In genomic region chr13:88704600-88705275, GRCh38 we compare ENCODE assay signal across 11 cellular contexts.
DNase-seq lines count a peak whose midpoint lies in the region; ATAC-seq and TF ChIP-seq lines count a peak whose summit lies in the region.
"Had no signal": no experiment of that assay in that cellular context is flagged by ENCODE, and none has a peak within 500 bp of the region (broad histone marks: within the 10 kb centered on the region; RNA-seq: fewer than 3 reads in every experiment).

No MANE protein-coding gene starts in this region.

- no peak overlapping the region for H3K9ac ChIP-seq in PC-3 (ENCODE audit: low read length)
- H3K9ac ChIP-seq in smooth muscle cell (ENCODE audit: low read depth) = no peak overlapping the region

- BruUV-seq in PC-3 (replicated peaks; lab: Mats Ljungman, UMichigan) = no TSS peak

- H3K9me3 ChIP-seq in PC-3 (ENCODE audit: low read length) = no peaks in the 10 kb centered on the region
- H3K9me3 ChIP-seq in smooth muscle cell (replicated peaks; ENCODE audit: low read depth) = no peaks in the 10 kb centered on the region
- no peaks in the 10 kb centered on the region for H3K9me3 ChIP-seq in tibial artery

- H3K27me3 ChIP-seq in PC-3 (ENCODE audit: low read length) = no peaks in the 10 kb centered on the region
- no peaks in the 10 kb centered on the region for H3K27me3 ChIP-seq in smooth muscle cell (ENCODE audit: low read depth)
- H3K27me3 ChIP-seq in tibial artery = no peaks in the 10 kb centered on the region

- no peak overlapping the region for H3K27ac Mint-ChIP-seq in T-helper 1 cell treated with Interleukin-12 subunit alpha and Interleukin-12 subunit beta and Interleukin-4 antibody, amounts not matched to agents 30 μg/mL and 1 μg/mL, for 36 hours
- H3K27ac Mint-ChIP-seq in activated T-helper 2 cell treated with anti-CD3 and anti-CD28 coated beads, Interferon-gamma antibody, Interleukin-2, Interleukin-4, amounts not matched to agents 10 μg/mL and 5 μg/mL and 100 μg/mL, durations not matched to agents 14 hours and 24 hours and 36 hours = no peak overlapping the region
- H3K27ac Mint-ChIP-seq: activated naive CD4-positive, alpha-beta T cell treated with anti-CD3 and anti-CD28 coated beads, Interleukin-2, amount 10 ng/mL, durations not matched to agents 7 days and 5 days had no signal

- no peak for ATAC-seq in PC-3
- peak; percentile 15 to 74 for ATAC-seq in left cardiac atrium

- H3K36me3 ChIP-seq in PC-3 (ENCODE audit: low read depth, low read length) = no peaks in the 10 kb centered on the region
- H3K36me3 ChIP-seq in smooth muscle cell (ENCODE audit: low read depth) = no peaks in the 10 kb centered on the region
- no peaks in the 10 kb centered on the region for H3K36me3 ChIP-seq in tibial artery

- no peaks in the 10 kb centered on the region for H3K36me3 Mint-ChIP-seq in T-helper 1 cell treated with Interleukin-12 subunit alpha and Interleukin-12 subunit beta and Interleukin-4 antibody, amounts not matched to agents 30 μg/mL and 1 μg/mL, for 36 hours (ENCODE audit: low read depth)
- H3K36me3 Mint-ChIP-seq in activated T-helper 2 cell treated with anti-CD3 and anti-CD28 coated beads, Interferon-gamma antibody, Interleukin-2, Interleukin-4, amounts not matched to agents 10 μg/mL and 5 μg/mL and 100 μg/mL, durations not matched to agents 14 hours and 24 hours and 36 hours (ENCODE audit: low read depth) = no peaks in the 10 kb centered on the region
- H3K36me3 Mint-ChIP-seq: activated naive CD4-positive, alpha-beta T cell treated with anti-CD3 and anti-CD28 coated beads, Interleukin-2, amount 10 ng/mL, durations not matched to agents 7 days and 5 days had no signal

- no peaks in the 10 kb centered on the region for H3F3A ChIP-seq in PC-3 (ENCODE audit: low read length, unreplicated experiment)
- peaks cover 4% of the 10 kb centered on the region for H3F3A ChIP-seq in smooth muscle cell (ENCODE audit: low read depth)

- intact Hi-C loops in PC-3 (cut with micrococcal nuclease) = no loop called here
- intact Hi-C loops in left cardiac atrium (cut with DNase I) = no loop called here
- intact Hi-C loops in tibial artery (cut with DNase I; ENCODE audit: low total_unique reads) = no loop called here
- intact Hi-C loops in activated T-helper 2 cell treated with anti-CD3 and anti-CD28 coated beads, Interferon-gamma antibody, Interleukin-2, Interleukin-4, amounts not matched to agents 10 μg/mL and 5 μg/mL and 100 μg/mL, durations not matched to agents 14 hours and 24 hours and 36 hours (cut with micrococcal nuclease) = no loop called here

- H3K27me3 Mint-ChIP-seq in T-helper 1 cell treated with Interleukin-12 subunit alpha and Interleukin-12 subunit beta and Interleukin-4 antibody, amounts not matched to agents 30 μg/mL and 1 μg/mL, for 36 hours (ENCODE audit: low read depth) = no peaks in the 10 kb centered on the region
- H3K27me3 Mint-ChIP-seq in activated T-helper 2 cell treated with anti-CD3 and anti-CD28 coated beads, Interferon-gamma antibody, Interleukin-2, Interleukin-4, amounts not matched to agents 10 μg/mL and 5 μg/mL and 100 μg/mL, durations not matched to agents 14 hours and 24 hours and 36 hours (ENCODE audit: low read depth) = no peaks in the 10 kb centered on the region
- H3K27me3 Mint-ChIP-seq: activated naive CD4-positive, alpha-beta T cell treated with anti-CD3 and anti-CD28 coated beads, Interleukin-2, amount 10 ng/mL, durations not matched to agents 7 days and 5 days had no signal

- CTCF ChIA-PET in PC-3 (lab: Charles Lee) = no interaction called here

- DNase-seq in T-helper 1 cell = no peak
- no peak for DNase-seq in PC-3
- DNase-seq in left cardiac atrium = no peak
- DNase-seq in smooth muscle cell (lab: John Stamatoyannopoulos, UW; ENCODE audit: unreplicated experiment) = no peak
- DNase-seq in NCI-H1436 (lab: John Stamatoyannopoulos, UW) = no peak
- DNase-seq in tibial artery = no peak
- DNase-seq in activated T-helper 2 cell treated with anti-CD3 and anti-CD28 coated beads, Interferon-gamma antibody, Interleukin-2, Interleukin-4, amounts not matched to agents 10 μg/mL and 5 μg/mL and 100 μg/mL, durations not matched to agents 14 hours and 24 hours and 36 hours (ENCODE audit: low spot score) = no peak
- DNase-seq: activated naive CD4-positive, alpha-beta T cell treated with anti-CD3 and anti-CD28 coated beads, Interleukin-2, amount 10 ng/mL, durations not matched to agents 7 days and 5 days; SHP77 treated with DMSO at 0.1 percent for 48 hours had no signal

- 17% methylated on average over 7 of the region's 7 CpGs for WGBS in smooth muscle cell (ENCODE audit: low lambda C conversion rate)

- POLR2A ChIA-PET in PC-3 (lab: Charles Lee; ENCODE audit: unreplicated experiment) = no interaction called here

- H3K27ac ChIP-seq in PC-3 (ENCODE audit: low read length) = no peak overlapping the region
- H3K27ac ChIP-seq in smooth muscle cell (ENCODE audit: low read depth) = no peak overlapping the region
- no peak overlapping the region for H3K27ac ChIP-seq in tibial artery
- H3K27ac ChIP-seq: skin epidermis had no signal

- H3K9me2 ChIP-seq in PC-3 (replicated peaks; ENCODE audit: low read length) = no peaks in the 10 kb centered on the region

- H3K9me3 Mint-ChIP-seq in T-helper 1 cell treated with Interleukin-12 subunit alpha and Interleukin-12 subunit beta and Interleukin-4 antibody, amounts not matched to agents 30 μg/mL and 1 μg/mL, for 36 hours = peaks cover 6% of the 10 kb centered on the region
- H3K9me3 Mint-ChIP-seq in activated T-helper 2 cell treated with anti-CD3 and anti-CD28 coated beads, Interferon-gamma antibody, Interleukin-2, Interleukin-4, amounts not matched to agents 10 μg/mL and 5 μg/mL and 100 μg/mL, durations not matched to agents 14 hours and 24 hours and 36 hours = peaks cover 10% of the 10 kb centered on the region

- H2AFZ ChIP-seq in PC-3 (ENCODE audit: low read length) (no peak overlapping the region), smooth muscle cell (ENCODE audit: low read depth) (peak overlapping the region; percentile 96)

- H3K4me3 Mint-ChIP-seq in T-helper 1 cell treated with Interleukin-12 subunit alpha and Interleukin-12 subunit beta and Interleukin-4 antibody, amounts not matched to agents 30 μg/mL and 1 μg/mL, for 36 hours = peak overlapping the region; percentile 14
- H3K4me3 Mint-ChIP-seq in activated T-helper 2 cell treated with anti-CD3 and anti-CD28 coated beads, Interferon-gamma antibody, Interleukin-2, Interleukin-4, amounts not matched to agents 10 μg/mL and 5 μg/mL and 100 μg/mL, durations not matched to agents 14 hours and 24 hours and 36 hours (ENCODE audit: low read depth) = no peak overlapping the region
- H3K4me3 Mint-ChIP-seq: activated naive CD4-positive, alpha-beta T cell treated with anti-CD3 and anti-CD28 coated beads, Interleukin-2, amount 10 ng/mL, durations not matched to agents 7 days and 5 days had no signal

- H3K4me2 ChIP-seq in PC-3 (ENCODE audit: low read length) (peak overlapping the region; percentile 16; the same call in 1 of the 2 replicates), smooth muscle cell (peak overlapping the region; percentile 89)

- H3K4me1 ChIP-seq in PC-3 (ENCODE audit: insufficient read depth, low read length) (no peaks in the 10 kb centered on the region), smooth muscle cell (ENCODE audit: low read depth) (no peaks in the 10 kb centered on the region), tibial artery (no peaks in the 10 kb centered on the region)

- H4K20me1 ChIP-seq in PC-3 (ENCODE audit: low read length) (no peaks in the 10 kb centered on the region), smooth muscle cell (ENCODE audit: low read depth) (no peaks in the 10 kb centered on the region)

- H3K79me2 ChIP-seq in PC-3 (ENCODE audit: low read length) (no peaks in the 10 kb centered on the region), smooth muscle cell (ENCODE audit: low read depth) (no peaks in the 10 kb centered on the region)

- peaks cover 3% of the 10 kb centered on the region for H3K4me1 Mint-ChIP-seq in T-helper 1 cell treated with Interleukin-12 subunit alpha and Interleukin-12 subunit beta and Interleukin-4 antibody, amounts not matched to agents 30 μg/mL and 1 μg/mL, for 36 hours (ENCODE audit: low read depth)
- no peaks in the 10 kb centered on the region for H3K4me1 Mint-ChIP-seq in activated T-helper 2 cell treated with anti-CD3 and anti-CD28 coated beads, Interferon-gamma antibody, Interleukin-2, Interleukin-4, amounts not matched to agents 10 μg/mL and 5 μg/mL and 100 μg/mL, durations not matched to agents 14 hours and 24 hours and 36 hours (ENCODE audit: low read depth)

- no peak overlapping the region for H3K4me3 ChIP-seq in PC-3 (ENCODE audit: low read length)
- peak overlapping the region; percentile 51 for H3K4me3 ChIP-seq in smooth muscle cell
- no peak overlapping the region for H3K4me3 ChIP-seq in tibial artery

- TF ChIP-seq CTCF in PC-3 (conservative IDR thresholded peaks at IDR 0.05; ENCODE audit: low read depth, low read length) = no peak
- TF ChIP-seq CTCF in smooth muscle cell (IDR thresholded peaks at IDR 0.05; ENCODE audit: borderline replicate concordance, insufficient read depth, poor library complexity, severe bottlenecking) = no peak
- no peak for TF ChIP-seq CTCF in tibial artery (IDR thresholded peaks at IDR 0.05)
